Comparison of ENCODE assay signal across 21 cellular contexts in the genomic region with DNA sequence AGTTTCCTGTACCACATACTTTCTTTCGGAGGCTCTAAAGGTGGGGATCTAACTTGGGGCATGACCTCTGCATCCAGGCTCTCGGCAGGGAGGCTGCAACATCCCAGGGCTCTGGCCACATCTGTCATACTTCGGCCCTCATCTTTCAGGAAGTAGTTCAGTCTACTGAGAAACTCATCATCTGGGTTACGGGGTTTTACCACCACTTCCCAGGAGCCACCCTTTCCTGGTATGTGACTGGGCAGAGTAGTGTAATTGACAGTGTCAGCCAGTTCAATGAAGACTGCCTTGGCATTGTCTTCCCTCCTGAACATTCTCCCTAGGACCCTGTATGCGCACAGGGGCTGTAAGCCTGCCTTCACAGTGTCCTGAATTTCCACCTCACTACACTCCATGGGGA. TPM values are rescaled to one million over a fixed set of nuclear protein-coding genes. Genes with fewer than 3 reads are reported as not detected.
"Had no signal": no experiment of that assay in that cellular context is flagged by ENCODE, and none has a peak within 500 bp of the region (broad histone marks: within the 10 kb centered on the region; RNA-seq: fewer than 3 reads in every experiment).

No MANE protein-coding gene starts in this region.

- H3K36me3 ChIP-seq: ascending aorta, lower lobe of right lung, right lobe of liver, thoracic aorta, upper lobe of left lung had no signal

- H3K27ac ChIP-seq: ascending aorta, dorsolateral prefrontal cortex, lower lobe of right lung, parathyroid adenoma, right lobe of liver, thoracic aorta, upper lobe of left lung had no signal

- H3K4me1 ChIP-seq: ascending aorta, lower lobe of right lung, parathyroid adenoma, right lobe of liver, upper lobe of left lung had no signal

- H3K27me3 Mint-ChIP-seq: activated CD4-positive, alpha-beta T cell treated with anti-CD3 and anti-CD28 coated beads for 36 hours had no signal

- H3K4me3 Mint-ChIP-seq: activated CD4-positive, alpha-beta T cell treated with anti-CD3 and anti-CD28 coated beads for 36 hours; endodermal cell; natural killer cell; WTC11 had no signal

- H3K36me3 Mint-ChIP-seq: natural killer cell, WTC11 had no signal

- H3K9me3 ChIP-seq: ascending aorta, lower lobe of right lung, right lobe of liver, thoracic aorta, upper lobe of left lung had no signal

- H3K4me1 Mint-ChIP-seq: activated CD4-positive, alpha-beta T cell treated with anti-CD3 and anti-CD28 coated beads for 36 hours; endodermal cell; natural killer cell had no signal

- H3K27ac Mint-ChIP-seq: activated CD4-positive, alpha-beta T cell treated with anti-CD3 and anti-CD28 coated beads for 36 hours; endodermal cell; natural killer cell; WTC11 had no signal

- ATAC-seq: activated CD4-positive, alpha-beta T cell treated with anti-CD3 and anti-CD28 coated beads for 36 hours; lower lobe of right lung; natural killer cell; WTC11 had no signal

- H3K27me3 ChIP-seq: ascending aorta, right lobe of liver, upper lobe of left lung had no signal

- H3K9me3 Mint-ChIP-seq: natural killer cell, WTC11 had no signal

- H3K4me3 ChIP-seq: ascending aorta, dorsolateral prefrontal cortex, lower lobe of right lung, right lobe of liver, thoracic aorta, upper lobe of left lung had no signal

- DNase-seq: activated CD4-positive, alpha-beta T cell treated with anti-CD3 and anti-CD28 coated beads for 36 hours; activated naive CD4-positive, alpha-beta T cell; activated T-cell treated with anti-CD3 and anti-CD28 coated beads for 4 hours; dorsolateral prefrontal cortex; endodermal cell; foreskin melanocyte; lower lobe of right lung; natural killer cell; right lobe of liver; small intestine; stimulated activated CD4-positive, alpha-beta T cell treated with anti-CD3 and anti-CD28 coated beads, Interleukin-15, amount 100 ng/mL, for 24 hours; stimulated activated CD4-positive, alpha-beta T cell treated with anti-CD3 and anti-CD28 coated beads, Interleukin-2, amount 100 ng/mL, for 48 hours; upper lobe of left lung had no signal

RNA-seq across cellular contexts. Expression of gene PNMA5, which starts 2.8 kb away (rescaled TPM):
- total RNA-seq: activated CD8-positive, alpha-beta memory T cell treated with anti-CD3 and anti-CD28 coated beads for 36 hours; ascending aorta; epithelial cell of proximal tubule; mesenteric fat pad; natural killer cell; right lobe of liver; thoracic aorta; upper lobe of left lung had no signal
- polyA plus RNA-seq: keratinocyte had no signal
